In genomic region chr14:51367600-51367931, GRCh38 we compare ENCODE assay signal across 1 cellular context.
TF ChIP-seq lines count a peak whose summit lies in the region.

No MANE protein-coding gene starts in this region.

TF ChIP-seq in IMR-90, 13 proteins besides CTCF, POLR2A, EP300 and RAD21 (continued from another document):
- no peak for TF ChIP-seq NFE2L2 (IDR thresholded peaks at IDR 0.05; ENCODE audit: low read depth, low read length)
- TF ChIP-seq, protein P1, sequence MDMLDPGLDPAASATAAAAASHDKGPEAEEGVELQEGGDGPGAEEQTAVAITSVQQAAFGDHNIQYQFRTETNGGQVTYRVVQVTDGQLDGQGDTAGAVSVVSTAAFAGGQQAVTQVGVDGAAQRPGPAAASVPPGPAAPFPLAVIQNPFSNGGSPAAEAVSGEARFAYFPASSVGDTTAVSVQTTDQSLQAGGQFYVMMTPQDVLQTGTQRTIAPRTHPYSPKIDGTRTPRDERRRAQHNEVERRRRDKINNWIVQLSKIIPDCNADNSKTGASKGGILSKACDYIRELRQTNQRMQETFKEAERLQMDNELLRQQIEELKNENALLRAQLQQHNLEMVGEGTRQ (IDR thresholded peaks at IDR 0.05; ENCODE audit: low read depth, low read length): no peak
